ENCODE assay signal across 1 cellular context in genomic region chr6:7232351-7232750, GRCh38.
TF ChIP-seq lines count a peak whose summit lies in the region.

No MANE protein-coding gene starts in this region.

TF ChIP-seq in HepG2, 621 proteins besides CTCF, POLR2A, EP300 and RAD21 (continued from another document):
- TF ChIP-seq ZNF264 (CRISPR knock-in tag; IDR thresholded peaks at IDR 0.05) (no peak), ZFP90 (CRISPR knock-in tag; IDR thresholded peaks at IDR 0.05; ENCODE audit: borderline replicate concordance) (no peak)
